In the genomic region with DNA sequence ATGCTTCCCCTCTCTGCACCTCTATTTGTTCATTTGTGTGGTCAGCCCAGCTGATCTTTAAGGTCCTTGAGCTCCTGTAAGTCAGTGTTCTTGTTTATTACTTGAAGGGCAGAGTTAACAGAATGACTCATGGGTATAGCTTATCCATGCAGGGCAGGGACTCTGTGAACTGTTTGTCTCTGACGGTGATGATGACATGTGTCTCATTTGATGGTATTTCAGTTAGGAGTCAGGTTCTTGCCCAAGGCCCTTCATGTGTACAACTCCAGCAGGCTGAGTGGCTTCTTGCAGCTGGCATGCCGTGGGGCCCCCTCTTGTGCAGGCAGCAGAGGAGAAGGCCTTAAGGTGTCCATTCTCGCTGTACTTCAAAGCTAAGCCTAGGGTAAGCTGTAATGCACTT, we compare ENCODE assay signal across 1 cellular context.
TF ChIP-seq lines count a peak whose summit lies in the region.

No MANE protein-coding gene starts in this region.

TF ChIP-seq in HepG2, 621 proteins besides CTCF, POLR2A, EP300 and RAD21 (continued from another document):
- TF ChIP-seq, protein P1, sequence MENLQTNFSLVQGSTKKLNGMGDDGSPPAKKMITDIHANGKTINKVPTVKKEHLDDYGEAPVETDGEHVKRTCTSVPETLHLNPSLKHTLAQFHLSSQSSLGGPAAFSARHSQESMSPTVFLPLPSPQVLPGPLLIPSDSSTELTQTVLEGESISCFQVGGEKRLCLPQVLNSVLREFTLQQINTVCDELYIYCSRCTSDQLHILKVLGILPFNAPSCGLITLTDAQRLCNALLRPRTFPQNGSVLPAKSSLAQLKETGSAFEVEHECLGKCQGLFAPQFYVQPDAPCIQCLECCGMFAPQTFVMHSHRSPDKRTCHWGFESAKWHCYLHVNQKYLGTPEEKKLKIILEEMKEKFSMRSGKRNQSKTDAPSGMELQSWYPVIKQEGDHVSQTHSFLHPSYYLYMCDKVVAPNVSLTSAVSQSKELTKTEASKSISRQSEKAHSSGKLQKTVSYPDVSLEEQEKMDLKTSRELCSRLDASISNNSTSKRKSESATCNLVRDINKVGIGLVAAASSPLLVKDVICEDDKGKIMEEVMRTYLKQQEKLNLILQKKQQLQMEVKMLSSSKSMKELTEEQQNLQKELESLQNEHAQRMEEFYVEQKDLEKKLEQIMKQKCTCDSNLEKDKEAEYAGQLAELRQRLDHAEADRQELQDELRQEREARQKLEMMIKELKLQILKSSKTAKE (CRISPR knock-in tag; IDR thresholded peaks at IDR 0.05; ENCODE audit: borderline replicate concordance): no peak
- TF ChIP-seq ZFP36L1 (CRISPR knock-in tag; IDR thresholded peaks at IDR 0.05) (no peak; the same call in 1 of the 2 replicates), JDP2 (CRISPR knock-in tag; IDR thresholded peaks at IDR 0.05; ENCODE audit: borderline replicate concordance) (no peak)
